Comparison of ENCODE assay signal across 23 cellular contexts in genomic region chr14:59510001-59510400, GRCh38.
"Had no signal": no experiment of that assay in that cellular context is flagged by ENCODE, and none has a peak within 500 bp of the region (broad histone marks: within the 10 kb centered on the region; RNA-seq: fewer than 3 reads in every experiment).

No MANE protein-coding gene starts in this region.

- ATAC-seq: activated CD4-positive, alpha-beta T cell treated with anti-CD3 and anti-CD28 coated beads for 36 hours; activated CD8-positive, alpha-beta memory T cell treated with anti-CD3 and anti-CD28 coated beads, Interleukin-2, amount 10 ng/mL, durations not matched to agents 7 days and 5 days; activated CD8-positive, alpha-beta T cell treated with anti-CD3 and anti-CD28 coated beads, Interleukin-2, amount 10 ng/mL, durations not matched to agents 7 days and 5 days; activated naive CD8-positive, alpha-beta T cell treated with anti-CD3 and anti-CD28 coated beads, Interleukin-2, amount 50 U/mL, for 24 hours had no signal

- DNase-seq: activated CD4-positive, alpha-beta memory T cell treated with anti-CD3 and anti-CD28 coated beads for 36 hours; activated CD4-positive, alpha-beta T cell treated with anti-CD3 and anti-CD28 coated beads for 36 hours; activated CD4-positive, alpha-beta T cell treated with anti-CD3 and anti-CD28 coated beads, Interleukin-2, amount 10 ng/mL, durations not matched to agents 24 days and 14 days; activated CD4-positive, CD25-positive, alpha-beta regulatory T cell; activated CD4-positive, CD25-positive, alpha-beta regulatory T cell treated with anti-CD3 and anti-CD28 coated beads, Interleukin-2, amount 50 U/mL, for 72 hours; activated CD8-positive, alpha-beta memory T cell treated with anti-CD3 and anti-CD28 coated beads, Interleukin-2, amount 10 ng/mL, durations not matched to agents 7 days and 5 days; activated CD8-positive, alpha-beta memory T cell treated with anti-CD3 and anti-CD28 coated beads, Interleukin-2, amount 50 U/mL, for 4 hours; activated CD8-positive, alpha-beta T cell treated with anti-CD3 and anti-CD28 coated beads, Interleukin-2, amount 10 ng/mL, durations not matched to agents 7 days and 5 days; activated effector memory CD4-positive, alpha-beta T cell treated with anti-CD3 and anti-CD28 coated beads, Interleukin-2, amount 50 U/mL, for 16 hours; activated naive CD4-positive, alpha-beta T cell treated with anti-CD3 and anti-CD28 coated beads for 36 hours; activated naive CD8-positive, alpha-beta T cell treated with anti-CD3 and anti-CD28 coated beads for 36 hours; activated naive CD8-positive, alpha-beta T cell treated with anti-CD3 and anti-CD28 coated beads, Interleukin-2, amount 50 U/mL, for 24 hours; activated T-cell treated with anti-CD3 and anti-CD28 coated beads, Interleukin-2, amount 50 U/mL, for 1 hour; activated T-cell treated with anti-CD3 and anti-CD28 coated beads, Interleukin-2, amount 50 U/mL, for 48 hours; adrenal gland; cortex of kidney; effector CD8-positive, alpha-beta T cell; esophagus squamous epithelium; foreskin melanocyte; T-helper 2 cell had no signal

- FAIRE-seq: colon, endometrium, endothelial cell of umbilical vein had no signal
